In genomic region chr1:54837002-54837853, GRCh38 we compare ENCODE assay signal across 26 cellular contexts. TPM values are rescaled to one million over a fixed set of nuclear protein-coding genes. Genes with fewer than 3 reads are reported as not detected.
DNase-seq lines count a peak whose midpoint lies in the region; ATAC-seq and TF ChIP-seq lines count a peak whose summit lies in the region.
"Had no signal": no experiment of that assay in that cellular context is flagged by ENCODE, and none has a peak within 500 bp of the region (broad histone marks: within the 10 kb centered on the region; RNA-seq: fewer than 3 reads in every experiment).

No MANE protein-coding gene starts in this region.

- 69 to 77% (median 73%) methylated on average over 5 to 6 of the region's 6 CpGs for WGBS in stomach, 5 donors

- intact Hi-C loops in stomach (cut with DNase I; ENCODE audit: low total_unique reads): no loop called here

- peak overlapping the region; percentile 49 to 81 for H3K27ac Mint-ChIP-seq in stimulated activated naive CD8-positive, alpha-beta T cell treated with anti-CD3 and anti-CD28 coated beads, Interleukin-15, amount 100 ng/mL, for 72 hours
- no peak overlapping the region for H3K27ac Mint-ChIP-seq in T-cell

- H3K27me3 Mint-ChIP-seq in stimulated activated naive CD8-positive, alpha-beta T cell treated with anti-CD3 and anti-CD28 coated beads, Interleukin-15, amount 100 ng/mL, for 72 hours: no peaks in the 10 kb centered on the region
- peaks cover 0 to 2% of the 10 kb centered on the region in 2 donors for H3K27me3 Mint-ChIP-seq in T-cell

- H3K9me3 ChIP-seq in stomach: peaks cover 0 to under 1% (median 0%) of the 10 kb centered on the region in 4 donors

- no peak for TF ChIP-seq EP300 in stomach (IDR thresholded peaks at IDR 0.05)

- TF ChIP-seq POLR2A in stomach (IDR thresholded peaks at IDR 0.05): no peak

- H3K9me3 Mint-ChIP-seq in stimulated activated naive CD8-positive, alpha-beta T cell treated with anti-CD3 and anti-CD28 coated beads, Interleukin-15, amount 100 ng/mL, for 72 hours: no peaks in the 10 kb centered on the region
- no peaks in the 10 kb centered on the region for H3K9me3 Mint-ChIP-seq in T-cell

- no peak overlapping the region for H3K4me3 Mint-ChIP-seq in stimulated activated naive CD8-positive, alpha-beta T cell treated with anti-CD3 and anti-CD28 coated beads, Interleukin-15, amount 100 ng/mL, for 72 hours
- H3K4me3 Mint-ChIP-seq in T-cell: no peak overlapping the region

- no peak overlapping the region for H3K27ac ChIP-seq in stomach
- H3K27ac ChIP-seq: SK-N-MC had no signal

- POLR2A ChIA-PET in T-cell (lab: Charles Lee): no interaction called here

- H3K4me3 ChIP-seq in stomach: no peak overlapping the region
- H3K4me3 ChIP-seq: SK-N-MC had no signal

- no peak for ATAC-seq in stimulated activated naive CD8-positive, alpha-beta T cell treated with anti-CD3 and anti-CD28 coated beads, Interleukin-15, amount 100 ng/mL, for 72 hours
- ATAC-seq in stimulated activated naive CD8-positive, alpha-beta T cell treated with anti-CD3 and anti-CD28 coated beads, Interleukin-15, Interleukin-2, amounts not matched to agents 100 U/mL and 50 U/mL, for 24 hours: no peak
- ATAC-seq in T-cell (replicated peaks in 1 of 4): no peak
- ATAC-seq: PC-3 had no signal

- peaks cover 9% of the 10 kb centered on the region for H3K36me3 Mint-ChIP-seq in T-cell

- H3K27me3 ChIP-seq in stomach: no peaks in the 10 kb centered on the region

- no peak for TF ChIP-seq CTCF in stomach (IDR thresholded peaks at IDR 0.05)

- H3K4me1 ChIP-seq in stomach: peaks cover 0 to 6% (median 0%) of the 10 kb centered on the region in 4 donors

- CTCF ChIA-PET in T-cell (lab: Charles Lee): no interaction called here

- DNase-seq in stimulated activated naive CD8-positive, alpha-beta T cell treated with anti-CD3 and anti-CD28 coated beads, Interleukin-15, amount 100 ng/mL, for 72 hours: no peak
- DNase-seq in stimulated activated naive CD8-positive, alpha-beta T cell treated with anti-CD3 and anti-CD28 coated beads, Interleukin-15, Interleukin-2, amounts not matched to agents 100 U/mL and 50 U/mL, for 24 hours: no peak
- DNase-seq in islet precursor cell (peak; percentile 47), stomach (peak; percentile 4), NCI-H1105 (lab: John Stamatoyannopoulos, UW) (no peak), cerebellar nuclear complex (lab: John Stamatoyannopoulos, UW) (no peak), T-cell (no peak)
- DNase-seq: AML-193, C1 segment of cervical spinal cord, DMS53, GDM1, KBM-7, MM.1S, NCI-H1048, NCI-H1436, NCI-H187 treated with DMSO at 0.1 percent for 48 hours, NCI-H2107, NCI-H446 treated with DMSO at 0.1 percent for 48 hours, NCI-H526 treated with DMSO at 0.1 percent for 48 hours, PC-3, SHP77 had no signal

- H3K36me3 ChIP-seq in stomach: no peaks in the 10 kb centered on the region

- no peaks in the 10 kb centered on the region for H3K4me1 Mint-ChIP-seq in stimulated activated naive CD8-positive, alpha-beta T cell treated with anti-CD3 and anti-CD28 coated beads, Interleukin-15, amount 100 ng/mL, for 72 hours
- no peaks in the 10 kb centered on the region for H3K4me1 Mint-ChIP-seq in T-cell

RNA-seq across cellular contexts. Expression of gene TTC22, which starts 36.1 kb away (rescaled TPM):
- total RNA-seq in stomach (10 to 100 TPM in 3 of 5 donors, 1 to 10 TPM in 2; 6.7 to 65.2 (median 27.4) TPM), T-cell (10 to 100 TPM in 4 of 5 donors, 1 to 10 TPM in 1; 8.4 to 21.0 (median 16.2) TPM)
- 10 to 100 TPM in 2 of 3 donors, 1 to 10 TPM in 1; 4.2 to 26.1 (median 17.2) TPM for polyA plus RNA-seq in stomach
- total RNA-seq: A172, H4, RPMI7951 had no signal
- polyA plus RNA-seq: AG04450 had no signal

RNA-seq across cellular contexts. Expression of gene DHCR24, which starts 49.8 kb away (rescaled TPM):
- 100 to 1,000 TPM in 1 of 5 donors, 10 to 100 TPM in 4; 25.7 to 347 (median 67.9) TPM for total RNA-seq in stomach
- polyA plus RNA-seq in stomach: 10 to 100 TPM; 20.0 to 77.5 (median 70.1) TPM
- 10 to 100 TPM in 3 of 5 donors, 1 to 10 TPM in 2; 4.5 to 19.9 (median 10.7) TPM for total RNA-seq in T-cell

Comparison
In these comparisons a context has a peak if more than half of its experiments do, and no peak if none do; other contexts are left out.
1. DNase-seq: peak in islet precursor cell (single experiment) and stomach (single experiment); none in stimulated activated naive CD8-positive, alpha-beta T cell treated with anti-CD3 and anti-CD28 coated beads, Interleukin-15, amount 100 ng/mL, for 72 hours (0 of 2), stimulated activated naive CD8-positive, alpha-beta T cell treated with anti-CD3 and anti-CD28 coated beads, Interleukin-15, Interleukin-2, amounts not matched to agents 100 U/mL and 50 U/mL, for 24 hours (single experiment), NCI-H1105 (single experiment), cerebellar nuclear complex (0 of 2) and T-cell (0 of 34).
2. H3K27ac Mint-ChIP-seq: peak in stimulated activated naive CD8-positive, alpha-beta T cell treated with anti-CD3 and anti-CD28 coated beads, Interleukin-15, amount 100 ng/mL, for 72 hours (2 of 2); none in T-cell (0 of 2).